In the genomic region with DNA sequence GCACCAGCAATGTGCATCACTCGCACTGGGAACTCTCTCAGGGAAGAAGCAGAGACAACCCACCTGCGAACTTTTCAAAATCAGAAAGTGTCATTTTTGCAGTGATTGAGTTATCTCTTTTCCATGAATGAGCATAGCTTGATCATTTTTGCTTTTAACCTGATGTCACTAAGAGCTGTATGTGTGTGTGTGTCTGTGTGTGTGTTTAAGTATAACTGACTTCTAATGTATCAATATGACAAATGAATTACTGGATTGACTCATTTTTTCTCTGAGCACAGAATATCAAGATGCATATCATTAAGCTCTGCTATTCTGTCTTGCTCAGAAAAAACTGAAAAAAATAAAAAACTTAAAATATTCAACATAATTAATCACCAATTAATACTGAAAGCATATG, we compare ENCODE assay signal across 26 cellular contexts.
"Had no signal": no experiment of that assay in that cellular context is flagged by ENCODE, and none has a peak within 500 bp of the region (broad histone marks: within the 10 kb centered on the region; RNA-seq: fewer than 3 reads in every experiment).

No MANE protein-coding gene starts in this region.

- H3K27me3 Mint-ChIP-seq: progenitor cell of endocrine pancreas; stimulated activated naive B cell treated with anti-CD40 and anti-IgM and Interleukin-4, amounts not matched to agents 10 μg/mL and 1 μg/mL and 100 μg/mL, for 72 hours; stimulated activated naive CD8-positive, alpha-beta T cell treated with anti-CD3 and anti-CD28 coated beads, Interleukin-15, Interleukin-2, amounts not matched to agents 100 ng/mL and 50 ng/mL, for 24 hours had no signal

- H3K9ac ChIP-seq: neural progenitor cell, parathyroid adenoma had no signal

- H3K4me3 ChIP-seq: neural progenitor cell, ovary, psoas muscle, right lobe of liver, sigmoid colon, stomach, thoracic aorta, thyroid gland, tibial nerve, upper lobe of left lung, vagina had no signal

- FAIRE-seq: urothelium cell line had no signal

- H3K79me2 ChIP-seq: parathyroid adenoma had no signal

- H3K9me3 ChIP-seq: ovary, psoas muscle, right lobe of liver, sigmoid colon, stomach, thoracic aorta, thyroid gland, tibial nerve, upper lobe of left lung, vagina had no signal

- H2AFZ ChIP-seq: neural progenitor cell, parathyroid adenoma had no signal

- H3K27me3 ChIP-seq: neural progenitor cell, ovary, right lobe of liver, sigmoid colon, stomach, thyroid gland, tibial nerve, upper lobe of left lung, vagina had no signal

- H3K27ac Mint-ChIP-seq: nephron; neural progenitor cell; progenitor cell of endocrine pancreas; stimulated activated effector memory CD8-positive, alpha-beta T cell treated with anti-CD3 and anti-CD28 coated beads, Interleukin-12 subunit alpha, Interleukin-12 subunit beta, amount 100 ng/mL, for 72 hours; stimulated activated naive B cell treated with anti-CD40 and anti-IgM and Interleukin-4, amounts not matched to agents 10 μg/mL and 1 μg/mL and 100 μg/mL, for 72 hours; stimulated activated naive CD8-positive, alpha-beta T cell treated with anti-CD3 and anti-CD28 coated beads, Interleukin-15, Interleukin-2, amounts not matched to agents 100 ng/mL and 50 ng/mL, for 24 hours had no signal

- ATAC-seq: psoas muscle; right cardiac atrium; right lobe of liver; stimulated activated effector memory CD8-positive, alpha-beta T cell treated with anti-CD3 and anti-CD28 coated beads, Interleukin-12 subunit alpha, Interleukin-12 subunit beta, amount 100 ng/mL, for 72 hours; stimulated activated naive B cell treated with anti-CD40 and anti-IgM and Interleukin-4, amounts not matched to agents 10 μg/mL and 1 μg/mL and 100 μg/mL, for 72 hours had no signal

- H3K27ac ChIP-seq: neural progenitor cell, ovary, parathyroid adenoma, psoas muscle, right lobe of liver, sigmoid colon, stomach, thoracic aorta, thyroid gland, tibial nerve, upper lobe of left lung, vagina had no signal

- H3K9me3 Mint-ChIP-seq: nephron; neural progenitor cell; stimulated activated effector memory CD8-positive, alpha-beta T cell treated with anti-CD3 and anti-CD28 coated beads, Interleukin-12 subunit alpha, Interleukin-12 subunit beta, amount 100 ng/mL, for 72 hours; stimulated activated naive B cell treated with anti-CD40 and anti-IgM and Interleukin-4, amounts not matched to agents 10 μg/mL and 1 μg/mL and 100 μg/mL, for 72 hours; stimulated activated naive CD8-positive, alpha-beta T cell treated with anti-CD3 and anti-CD28 coated beads, Interleukin-15, Interleukin-2, amounts not matched to agents 100 ng/mL and 50 ng/mL, for 24 hours had no signal

- H3K4me1 Mint-ChIP-seq: nephron; stimulated activated effector memory CD8-positive, alpha-beta T cell treated with anti-CD3 and anti-CD28 coated beads, Interleukin-12 subunit alpha, Interleukin-12 subunit beta, amount 100 ng/mL, for 72 hours; stimulated activated naive B cell treated with anti-CD40 and anti-IgM and Interleukin-4, amounts not matched to agents 10 μg/mL and 1 μg/mL and 100 μg/mL, for 72 hours had no signal

- H3K36me3 Mint-ChIP-seq: neural progenitor cell; stimulated activated effector memory CD8-positive, alpha-beta T cell treated with anti-CD3 and anti-CD28 coated beads, Interleukin-12 subunit alpha, Interleukin-12 subunit beta, amount 100 ng/mL, for 72 hours; stimulated activated naive B cell treated with anti-CD40 and anti-IgM and Interleukin-4, amounts not matched to agents 10 μg/mL and 1 μg/mL and 100 μg/mL, for 72 hours had no signal

- H3K36me3 ChIP-seq: neural progenitor cell, ovary, right lobe of liver, sigmoid colon, stomach, thoracic aorta, thyroid gland, tibial nerve, upper lobe of left lung, vagina had no signal

- H3K4me3 Mint-ChIP-seq: nephron; neural progenitor cell; stimulated activated effector memory CD8-positive, alpha-beta T cell treated with anti-CD3 and anti-CD28 coated beads, Interleukin-12 subunit alpha, Interleukin-12 subunit beta, amount 100 ng/mL, for 72 hours; stimulated activated naive B cell treated with anti-CD40 and anti-IgM and Interleukin-4, amounts not matched to agents 10 μg/mL and 1 μg/mL and 100 μg/mL, for 72 hours; stimulated activated naive CD8-positive, alpha-beta T cell treated with anti-CD3 and anti-CD28 coated beads, Interleukin-15, Interleukin-2, amounts not matched to agents 100 ng/mL and 50 ng/mL, for 24 hours had no signal

- H3K4me1 ChIP-seq: parathyroid adenoma, psoas muscle, right lobe of liver, stomach, thyroid gland, tibial nerve, upper lobe of left lung, vagina had no signal

- DNase-seq: occipital lobe; ovary; posterior cingulate gyrus; psoas muscle; right cardiac atrium; right lobe of liver; sigmoid colon; stimulated activated CD4-positive, alpha-beta T cell treated with anti-CD3 and anti-CD28 coated beads, Interleukin-15, amount 100 ng/mL, for 24 hours; stimulated activated CD4-positive, alpha-beta T cell treated with anti-CD3 and anti-CD28 coated beads, Interleukin-2, amount 100 ng/mL, for 24 hours; stimulated activated CD4-positive, alpha-beta T cell treated with anti-CD3 and anti-CD28 coated beads, Interleukin-2, amount 100 ng/mL, for 48 hours; stimulated activated CD4-positive, alpha-beta T cell treated with anti-CD3 and anti-CD28 coated beads, Interleukin-4, amount 100 ng/mL, for 24 hours; stimulated activated naive B cell treated with anti-CD40 and anti-IgM and Interleukin-4, amounts not matched to agents 10 μg/mL and 1 μg/mL and 100 μg/mL, for 72 hours; stimulated activated naive CD4-positive, alpha-beta T cell treated with Interleukin-2 at 50 U/mL for 16 hours; stomach; thyroid gland; upper lobe of left lung had no signal

- H3K4me2 ChIP-seq: neural progenitor cell had no signal
